In the genomic region with DNA sequence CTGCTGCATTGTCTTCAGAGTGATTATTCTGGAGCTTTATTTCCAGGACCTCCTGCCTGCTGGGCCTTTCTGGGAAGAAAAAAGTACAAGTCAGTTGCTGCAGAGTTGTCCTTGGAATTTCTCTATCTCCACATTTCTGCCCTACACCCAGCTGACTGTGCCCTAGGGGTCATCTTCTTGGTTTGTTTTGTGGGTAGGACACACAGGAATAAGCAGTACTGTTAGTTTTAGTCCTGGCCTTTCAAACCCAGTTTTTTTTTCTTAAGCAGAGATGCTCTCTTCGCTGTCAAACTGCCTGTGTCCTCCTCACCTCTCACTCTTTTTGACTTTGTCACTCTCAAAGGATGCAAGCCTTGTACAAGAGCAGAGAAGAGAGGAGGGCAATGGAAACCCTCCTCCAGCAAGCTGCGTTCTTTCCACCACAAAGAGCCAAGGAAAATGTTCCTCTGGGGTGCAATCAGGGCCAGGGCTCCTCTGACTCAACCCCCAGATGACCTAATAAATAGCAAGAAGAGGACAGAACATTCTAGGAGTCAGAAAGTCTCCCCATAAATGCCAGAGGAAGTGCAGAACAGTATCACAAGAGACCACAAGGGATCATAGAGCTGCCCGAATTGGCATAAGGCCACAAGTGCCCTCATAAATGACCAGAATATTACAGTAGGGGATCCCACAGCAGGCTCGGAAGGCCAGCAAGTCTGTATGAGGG, we compare ENCODE assay signal across 17 cellular contexts.
DNase-seq lines count a peak whose midpoint lies in the region; ATAC-seq and TF ChIP-seq lines count a peak whose summit lies in the region.
"Had no signal": no experiment of that assay in that cellular context is flagged by ENCODE, and none has a peak within 500 bp of the region (broad histone marks: within the 10 kb centered on the region; RNA-seq: fewer than 3 reads in every experiment).

No MANE protein-coding gene starts in this region.

- no peaks in the 10 kb centered on the region for H3K36me3 Mint-ChIP-seq in MCF 10A (ENCODE audit: insufficient read depth, unreplicated experiment)

- H3K9me3 ChIP-seq in mammary epithelial cell (replicated peaks; ENCODE audit: insufficient read depth, low read length) (no peaks in the 10 kb centered on the region), left ventricle myocardium inferior (replicated peaks) (peaks cover 16% of the 10 kb centered on the region), sigmoid colon (peaks cover 0 to 2% (median 0%) of the 10 kb centered on the region in 4 donors)

- no peaks in the 10 kb centered on the region for H3K4me1 ChIP-seq in mammary epithelial cell (ENCODE audit: insufficient read depth, low read length)
- H3K4me1 ChIP-seq in left ventricle myocardium inferior = peaks cover 15% of the 10 kb centered on the region
- peaks cover 0 to 21% (median 7%) of the 10 kb centered on the region in 4 donors for H3K4me1 ChIP-seq in sigmoid colon
- H3K4me1 ChIP-seq: BLaER1 had no signal

- peaks cover 19% of the 10 kb centered on the region for H3K27me3 Mint-ChIP-seq in MCF 10A (ENCODE audit: insufficient read depth, unreplicated experiment)

- no peak overlapping the region for H3K9ac ChIP-seq in mammary epithelial cell (ENCODE audit: insufficient read depth, low read length)
- H3K9ac ChIP-seq: BLaER1 had no signal

- H3K4me1 Mint-ChIP-seq in MCF 10A (ENCODE audit: insufficient read depth, unreplicated experiment) = peaks cover 6% of the 10 kb centered on the region
- H3K4me1 Mint-ChIP-seq: activated T-helper 17 cell treated with anti-CD3 and anti-CD28 coated beads, Interleukin-2, amount 50 U/mL, for 72 hours; immature natural killer cell had no signal

- 41% methylated on average over 4 of the region's 4 CpGs for WGBS in mammary epithelial cell (ENCODE audit: low coverage, missing lambda C conversion rate)
- WGBS in sigmoid colon, 2 donors = 61 to 74% methylated on average over 4 of the region's 4 CpGs

- no peak overlapping the region for H2AFZ ChIP-seq in mammary epithelial cell (ENCODE audit: low read depth, low read length)

- H3K36me3 ChIP-seq in mammary epithelial cell (ENCODE audit: insufficient read depth, low read length) (no peaks in the 10 kb centered on the region), left ventricle myocardium inferior (no peaks in the 10 kb centered on the region), sigmoid colon (no peaks in the 10 kb centered on the region)
- H3K36me3 ChIP-seq: BLaER1 had no signal

- H3K9me3 Mint-ChIP-seq in MCF 10A (ENCODE audit: unreplicated experiment) = no peaks in the 10 kb centered on the region

- H3K27me3 ChIP-seq in mammary epithelial cell (ENCODE audit: insufficient read depth, low read length) = peaks cover 2% of the 10 kb centered on the region
- peaks cover 7% of the 10 kb centered on the region for H3K27me3 ChIP-seq in left ventricle myocardium inferior (ENCODE audit: low read depth)
- H3K27me3 ChIP-seq in sigmoid colon = no peaks in the 10 kb centered on the region
- H3K27me3 ChIP-seq: BLaER1 had no signal

- peak in 3 of 4 donors; percentile 6 to 92 (median 78) for TF ChIP-seq EP300 in sigmoid colon (IDR thresholded peaks at IDR 0.05)

- intact Hi-C loops in MCF 10A (cut with micrococcal nuclease) (no loop called here), mammary epithelial cell (cut with micrococcal nuclease) (no loop called here), left ventricle myocardium inferior (cut with micrococcal nuclease) (no loop called here), sigmoid colon (cut with DNase I) (no loop called here)

- POLR2A ChIA-PET in MCF 10A (lab: Yijun Ruan, JAX) = no interaction called here

- ATAC-seq in HG03045 (IDR thresholded peaks at IDR 0.05; ENCODE audit: unreplicated experiment) = no peak
- ATAC-seq: activated T-helper 17 cell treated with anti-CD3 and anti-CD28 coated beads, Interleukin-2, amount 50 U/mL, for 72 hours had no signal

- in situ Hi-C loops in mammary epithelial cell (cut with MboI; ENCODE audit: low sequenced_read_pairs in 2 of 2) = no loop called here

- CTCF ChIA-PET in MCF 10A (lab: Yijun Ruan, JAX) (interaction anchor here (0.8 kb wide), 1 partner anchor 589 kb away, joined by 3 read pairs; no protein-coding TSS in a partner anchor), mammary epithelial cell (lab: Charles Lee; ENCODE audit: low non-redundant PET) (no interaction called here)

- H4K20me1 ChIP-seq in mammary epithelial cell (ENCODE audit: insufficient read depth, low read length) = no peaks in the 10 kb centered on the region
- H4K20me1 ChIP-seq: BLaER1 had no signal

- H3K79me2 ChIP-seq in mammary epithelial cell (ENCODE audit: insufficient read depth, low read length) = no peaks in the 10 kb centered on the region

- TF ChIP-seq POLR2A in sigmoid colon (IDR thresholded peaks at IDR 0.05) = no peak

- TF ChIP-seq CTCF in MCF 10A (IDR thresholded peaks at IDR 0.05; ENCODE audit: unreplicated experiment) (no peak), mammary epithelial cell (conservative IDR thresholded peaks at IDR 0.05 in 1 of 2, IDR thresholded peaks at IDR 0.05 in 1 of 2; ENCODE audit: extremely low read depth in 1 of 2, insufficient read depth in 1 of 2, low read depth in 1 of 2, low read length in 2 of 2) (no peak), left ventricle myocardium inferior (IDR thresholded peaks at IDR 0.05; ENCODE audit: borderline replicate concordance) (peak; percentile 9), sigmoid colon (IDR thresholded peaks at IDR 0.05) (no peak)

- H3K4me3 ChIP-seq in mammary epithelial cell (replicated peaks in 1 of 3; ENCODE audit: insufficient read depth in 1 of 3, low read depth in 2 of 3, low read length in 3 of 3) (no peak overlapping the region), left ventricle myocardium inferior (no peak overlapping the region), sigmoid colon (no peak overlapping the region)
- H3K4me3 ChIP-seq: BLaER1 had no signal

- H3K27ac Mint-ChIP-seq in MCF 10A (ENCODE audit: low read depth, unreplicated experiment) = no peak overlapping the region
- H3K27ac Mint-ChIP-seq: activated T-helper 17 cell treated with anti-CD3 and anti-CD28 coated beads, Interleukin-2, amount 50 U/mL, for 72 hours; immature natural killer cell; nephron had no signal

- peak; percentile 1 for DNase-seq in MCF 10A (ENCODE audit: unreplicated experiment)
- no peak for DNase-seq in mammary epithelial cell
- DNase-seq in left ventricle myocardium inferior = no peak
- DNase-seq in sigmoid colon = no peak
- no peak for DNase-seq in NCI-H774 (lab: John Stamatoyannopoulos, UW)
- DNase-seq in ecto neural progenitor cell (ENCODE audit: low spot score) = no peak
- DNase-seq in globus pallidus (ENCODE audit: low spot score) = no peak
- DNase-seq: amniotic stem cell; immature natural killer cell; NCI-H187; SIG-M5; stimulated activated CD4-positive, alpha-beta T cell treated with anti-CD3 and anti-CD28 coated beads, Interleukin-1b, Interleukin-23, amount 100 ng/mL, for 48 hours had no signal

- H3K4me3 Mint-ChIP-seq in MCF 10A (ENCODE audit: unreplicated experiment) = no peak overlapping the region
- H3K4me3 Mint-ChIP-seq: activated T-helper 17 cell treated with anti-CD3 and anti-CD28 coated beads, Interleukin-2, amount 50 U/mL, for 72 hours; immature natural killer cell; nephron had no signal

- no peak overlapping the region for H3K4me2 ChIP-seq in mammary epithelial cell (ENCODE audit: insufficient read depth, low read depth, low read length)
- H3K4me2 ChIP-seq: BLaER1 had no signal

- dilution Hi-C loops in mammary epithelial cell (cut with HindIII; ENCODE audit: low sequenced_read_pairs) = no loop called here

- BruUV-seq in MCF 10A (replicated peaks; lab: Mats Ljungman, UMichigan) (no TSS peak), mammary epithelial cell (replicated peaks; lab: Mats Ljungman, UMichigan) (no TSS peak)

- H3K27ac ChIP-seq in mammary epithelial cell (ENCODE audit: insufficient read depth, low read depth, low read length) = no peak overlapping the region
- H3K27ac ChIP-seq in left ventricle myocardium inferior (replicated peaks) = peak overlapping the region; percentile 57
- peak overlapping the region; percentile 1 to 36 (median 14) for H3K27ac ChIP-seq in sigmoid colon
- H3K27ac ChIP-seq: 22Rv1, BLaER1 had no signal
